ENCODE assay signal across 8 cellular contexts in genomic region chr3:156509209-156510174, GRCh38. TPM values are rescaled to one million over a fixed set of nuclear protein-coding genes. Genes with fewer than 3 reads are reported as not detected.
A peak's percentile ranks its signal among the peaks of the same experiment; 100 is the strongest.
DNase-seq lines count a peak whose midpoint lies in the region; ATAC-seq and TF ChIP-seq lines count a peak whose summit lies in the region.

No MANE protein-coding gene starts in this region.

- DNase-seq in NCI-H510A treated with DMSO at 0.1 percent for 48 hours (lab: John Stamatoyannopoulos, UW) (peak; percentile 67), NCI-H510A (lab: John Stamatoyannopoulos, UW) (no peak), H4 (ENCODE audit: low spot score) (peak; percentile 58), M059J (ENCODE audit: low read depth) (peak; percentile 72), RWPE1 (ENCODE audit: low spot score) (peak; percentile 56), epidermal melanocyte (ENCODE audit: insufficient read length, low spot score) (peak; percentile 81), mucosa of descending colon (no peak)
- no peak for DNase-seq in activated CD4-positive, alpha-beta memory T cell treated with anti-CD3 and anti-CD28 coated beads, Interleukin-2, amount 10 ng/mL, durations not matched to agents 7 days and 5 days

- H3K27me3 Mint-ChIP-seq in activated CD4-positive, alpha-beta memory T cell treated with anti-CD3 and anti-CD28 coated beads, Interleukin-2, amount 10 ng/mL, durations not matched to agents 7 days and 5 days: peaks cover 22% of the 10 kb centered on the region

- no peak overlapping the region for H3K4me3 Mint-ChIP-seq in activated CD4-positive, alpha-beta memory T cell treated with anti-CD3 and anti-CD28 coated beads, Interleukin-2, amount 10 ng/mL, durations not matched to agents 7 days and 5 days

- ATAC-seq in mucosa of descending colon: peak; percentile 72

- H3K36me3 Mint-ChIP-seq in activated CD4-positive, alpha-beta memory T cell treated with anti-CD3 and anti-CD28 coated beads, Interleukin-2, amount 10 ng/mL, durations not matched to agents 7 days and 5 days (ENCODE audit: low read depth): no peaks in the 10 kb centered on the region

- H3K9me3 ChIP-seq in mucosa of descending colon: no peaks in the 10 kb centered on the region

- H3K9me3 Mint-ChIP-seq in activated CD4-positive, alpha-beta memory T cell treated with anti-CD3 and anti-CD28 coated beads, Interleukin-2, amount 10 ng/mL, durations not matched to agents 7 days and 5 days: no peaks in the 10 kb centered on the region

- CTCF ChIA-PET in RWPE1 (lab: Yijun Ruan, JAX): interaction anchor here (0.6 to 2.5 kb wide), 20 partner anchors 8 to 977 kb away, joined by 3 to 27 read pairs (median 4); no protein-coding TSS in a partner anchor
- CTCF ChIA-PET in activated CD4-positive, alpha-beta memory T cell treated with anti-CD3 and anti-CD28 coated beads, Interleukin-2, amount 10 ng/mL, durations not matched to agents 7 days and 5 days (lab: Charles Lee): interaction anchor here (0.5 to 9.1 kb wide), 37 partner anchors 8 to 647 kb away, joined by 3 to 64 read pairs (median 4); no protein-coding TSS in a partner anchor

- H3K4me1 ChIP-seq in mucosa of descending colon (ENCODE audit: low read depth): no peaks in the 10 kb centered on the region

- H3K36me3 ChIP-seq in mucosa of descending colon (ENCODE audit: low read depth): no peaks in the 10 kb centered on the region

- no peak overlapping the region for H3K4me3 ChIP-seq in mucosa of descending colon

- no peak overlapping the region for H3K27ac ChIP-seq in RWPE1

- POLR2A ChIA-PET in RWPE1 (lab: Yijun Ruan, JAX; ENCODE audit: low non-redundant PET): interaction anchor here (0.7 kb wide), 1 partner anchor 352 kb away, joined by 3 read pairs; no protein-coding TSS in a partner anchor
- POLR2A ChIA-PET in activated CD4-positive, alpha-beta memory T cell treated with anti-CD3 and anti-CD28 coated beads, Interleukin-2, amount 10 ng/mL, durations not matched to agents 7 days and 5 days (lab: Charles Lee): interaction anchor here (1.0 to 2.1 kb wide), 5 partner anchors 15 to 665 kb away, joined by 3 to 11 read pairs (median 4); partner anchors contain the start of genes SSR3 and TIPARP

- H3K27ac Mint-ChIP-seq in activated CD4-positive, alpha-beta memory T cell treated with anti-CD3 and anti-CD28 coated beads, Interleukin-2, amount 10 ng/mL, durations not matched to agents 7 days and 5 days: no peak overlapping the region

- peaks cover 18% of the 10 kb centered on the region for H3K4me1 Mint-ChIP-seq in activated CD4-positive, alpha-beta memory T cell treated with anti-CD3 and anti-CD28 coated beads, Interleukin-2, amount 10 ng/mL, durations not matched to agents 7 days and 5 days

- intact Hi-C loops in mucosa of descending colon (cut with DNase I, micrococcal nuclease): loop anchor here (10.0 kb wide), 2 partner anchors 355 to 365 kb away; no protein-coding TSS in a partner anchor

- TF ChIP-seq CTCF in RWPE1 (conservative IDR thresholded peaks at IDR 0.05; ENCODE audit: low read depth): peak; percentile 61
- TF ChIP-seq CTCF in mucosa of descending colon (IDR thresholded peaks at IDR 0.05): no peak

RNA-seq across cellular contexts. Expression of gene SSR3, which starts 45.4 kb away (rescaled TPM):
- total RNA-seq in H4 (2014; rRNA removed; shearing (Covaris generic)): 185 and 215 TPM in 2 replicates
- 291 and 378 TPM in 2 replicates for total RNA-seq in M059J (2014; rRNA removed; shearing (Covaris generic))
- 100 to 1,000 TPM in 2 of 3 donors, 10 to 100 TPM in 1; 97.9 to 125 (median 123) TPM for total RNA-seq in mucosa of descending colon
- 100 to 1,000 TPM; 167 to 174 TPM for total RNA-seq in activated CD4-positive, alpha-beta memory T cell treated with anti-CD3 and anti-CD28 coated beads, Interleukin-2, amount 10 ng/mL, durations not matched to agents 7 days and 5 days

Comparison
In these comparisons a context has a peak if more than half of its experiments do, and no peak if none do; other contexts are left out.
1. DNase-seq: peak in NCI-H510A treated with DMSO at 0.1 percent for 48 hours (single experiment), H4 (single experiment), M059J (single experiment), RWPE1 (single experiment) and epidermal melanocyte (single experiment); none in NCI-H510A (single experiment), mucosa of descending colon (0 of 3) and activated CD4-positive, alpha-beta memory T cell treated with anti-CD3 and anti-CD28 coated beads, Interleukin-2, amount 10 ng/mL, durations not matched to agents 7 days and 5 days (single experiment).